Comparison of ENCODE assay signal across 9 cellular contexts in the genomic region with DNA sequence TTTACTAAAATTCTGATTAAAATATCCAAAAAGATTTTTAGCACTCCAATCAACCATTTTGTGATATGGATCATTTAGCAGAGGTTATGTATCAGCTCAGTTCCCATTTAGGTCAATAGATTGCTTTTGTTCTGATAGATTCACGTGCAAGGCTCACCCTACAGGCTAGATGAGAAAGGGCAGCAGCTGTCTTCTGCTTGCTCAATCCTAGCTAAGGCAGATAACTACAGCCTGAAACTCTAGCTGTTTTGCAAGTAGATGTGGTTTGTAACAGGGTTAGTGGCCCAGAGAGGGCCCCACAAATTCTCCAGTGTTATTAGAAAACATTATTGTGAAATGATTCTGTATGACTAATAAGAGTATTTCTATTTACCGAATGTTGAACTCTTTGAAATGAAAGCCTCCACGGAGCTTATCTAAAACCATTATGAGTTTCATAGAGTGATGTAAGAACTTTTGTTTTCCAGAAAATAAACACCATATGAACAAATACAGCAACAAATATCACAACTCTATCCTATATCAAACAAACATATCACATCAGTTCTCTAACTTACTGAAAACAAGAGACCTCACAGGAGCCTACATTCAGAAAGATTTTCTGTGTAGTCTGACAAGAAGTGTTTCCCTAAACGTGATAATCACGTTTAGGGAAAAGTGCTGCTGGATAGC.
DNase-seq lines count a peak whose midpoint lies in the region; ATAC-seq and TF ChIP-seq lines count a peak whose summit lies in the region.
"Had no signal": no experiment of that assay in that cellular context is flagged by ENCODE, and none has a peak within 500 bp of the region (broad histone marks: within the 10 kb centered on the region; RNA-seq: fewer than 3 reads in every experiment).

No MANE protein-coding gene starts in this region.

- 40% methylated on average over 5 of the region's 5 CpGs for WGBS in mammary epithelial cell (ENCODE audit: low coverage, missing lambda C conversion rate)

- H3K27me3 ChIP-seq in mammary epithelial cell (ENCODE audit: insufficient read depth, low read length) = no peaks in the 10 kb centered on the region

- no peak overlapping the region for H3K9ac ChIP-seq in mammary epithelial cell (ENCODE audit: insufficient read depth, low read length)
- H3K9ac ChIP-seq: parathyroid adenoma had no signal

- no peaks in the 10 kb centered on the region for H4K20me1 ChIP-seq in mammary epithelial cell (ENCODE audit: insufficient read depth, low read length)

- no peaks in the 10 kb centered on the region for H3K79me2 ChIP-seq in mammary epithelial cell (ENCODE audit: insufficient read depth, low read length)
- H3K79me2 ChIP-seq: parathyroid adenoma had no signal

- no peak overlapping the region for H3K4me3 ChIP-seq in mammary epithelial cell (replicated peaks in 1 of 3; ENCODE audit: insufficient read depth in 1 of 3, low read depth in 2 of 3, low read length in 3 of 3)

- intact Hi-C loops in mammary epithelial cell (cut with micrococcal nuclease) = no loop called here
- intact Hi-C loops in posterior vena cava (cut with DNase I) = no loop called here

- no peaks in the 10 kb centered on the region for H3K36me3 ChIP-seq in mammary epithelial cell (ENCODE audit: insufficient read depth, low read length)

- CTCF ChIA-PET in mammary epithelial cell (lab: Charles Lee; ENCODE audit: low non-redundant PET) = interaction anchor here (0.5 to 0.7 kb wide), 2 partner anchors 518 to 578 kb away, joined by 3 read pairs; no protein-coding TSS in a partner anchor

- dilution Hi-C loops in mammary epithelial cell (cut with HindIII; ENCODE audit: low sequenced_read_pairs) = no loop called here

- peak; percentile 100 for ATAC-seq in HG03097 (IDR thresholded peaks at IDR 0.05; ENCODE audit: low FRiP score, unreplicated experiment)

- in situ Hi-C loops in mammary epithelial cell (cut with MboI; ENCODE audit: low sequenced_read_pairs in 2 of 2) = no loop called here

- peak; percentile 65 for DNase-seq in DMS53 (lab: John Stamatoyannopoulos, UW)
- peak; percentile 7 for DNase-seq in GM19238 (ENCODE audit: insufficient read length, low spot score)
- peak; percentile 58 for DNase-seq in NCI-H748 treated with DMSO at 0.1 percent for 48 hours (lab: John Stamatoyannopoulos, UW)
- DNase-seq in mammary epithelial cell = peak; percentile 77
- DNase-seq in medulla oblongata (ENCODE audit: extremely low spot score) = peak; percentile 10
- no peak for DNase-seq in posterior vena cava (ENCODE audit: low spot score)
- no peak for DNase-seq in GOT3 (lab: John Stamatoyannopoulos, UW)

- H3K4me1 ChIP-seq in mammary epithelial cell (ENCODE audit: insufficient read depth, low read length) = no peaks in the 10 kb centered on the region
- H3K4me1 ChIP-seq: parathyroid adenoma had no signal

- H2AFZ ChIP-seq in mammary epithelial cell (ENCODE audit: low read depth, low read length) = peak overlapping the region; percentile 50

- peak; percentile 27 to 62 for TF ChIP-seq CTCF in mammary epithelial cell (conservative IDR thresholded peaks at IDR 0.05 in 1 of 2, IDR thresholded peaks at IDR 0.05 in 1 of 2; ENCODE audit: extremely low read depth in 1 of 2, insufficient read depth in 1 of 2, low read depth in 1 of 2, low read length in 2 of 2)

- no peaks in the 10 kb centered on the region for H3K9me3 ChIP-seq in mammary epithelial cell (replicated peaks; ENCODE audit: insufficient read depth, low read length)

- no TSS peak for BruUV-seq in mammary epithelial cell (replicated peaks; lab: Mats Ljungman, UMichigan)

- no peak overlapping the region for H3K27ac ChIP-seq in mammary epithelial cell (ENCODE audit: insufficient read depth, low read depth, low read length)
- H3K27ac ChIP-seq: parathyroid adenoma had no signal

- no peak overlapping the region for H3K4me2 ChIP-seq in mammary epithelial cell (ENCODE audit: insufficient read depth, low read depth, low read length)

Comparison
In these comparisons a context has a peak if more than half of its experiments do, and no peak if none do; other contexts are left out.
1. DNase-seq: peak in DMS53 (single experiment), GM19238 (single experiment), NCI-H748 treated with DMSO at 0.1 percent for 48 hours (single experiment), mammary epithelial cell (single experiment) and medulla oblongata (single experiment); none in posterior vena cava (single experiment) and GOT3 (single experiment).